In genomic region chr6:26020291-26020982, GRCh38 we compare ENCODE assay signal across 1 cellular context.
A peak's percentile ranks its signal among the peaks of the same experiment; 100 is the strongest.
TF ChIP-seq lines count a peak whose summit lies in the region.

No MANE protein-coding gene starts in this region.

TF ChIP-seq in HepG2, 621 proteins besides CTCF, POLR2A, EP300 and RAD21 (continued from another document and continues in another):
- TF ChIP-seq RERE (CRISPR knock-in tag; IDR thresholded peaks at IDR 0.05; ENCODE audit: low read depth) = no peak
- TF ChIP-seq HHEX (CRISPR knock-in tag; IDR thresholded peaks at IDR 0.05) = no peak
- no peak for TF ChIP-seq ATF3 (CRISPR knock-in tag; IDR thresholded peaks at IDR 0.05)
- TF ChIP-seq ARID4A (CRISPR knock-in tag; IDR thresholded peaks at IDR 0.05; ENCODE audit: borderline replicate concordance) = no peak
- TF ChIP-seq ZNF234 (CRISPR knock-in tag; conservative IDR thresholded peaks at IDR 0.05) = no peak
- no peak for TF ChIP-seq IKZF5 (CRISPR knock-in tag; IDR thresholded peaks at IDR 0.05)
- TF ChIP-seq REXO4 (CRISPR knock-in tag; IDR thresholded peaks at IDR 0.05; ENCODE audit: borderline replicate concordance) = no peak
- 0 out of 2 replicates have a peak, but pooled peaks have one; percentile 18 for TF ChIP-seq ZNF280B (CRISPR knock-in tag; IDR thresholded peaks at IDR 0.05; ENCODE audit: borderline replicate concordance)
- no peak for TF ChIP-seq ZNF17 (CRISPR knock-in tag; IDR thresholded peaks at IDR 0.05)
- TF ChIP-seq RXRA (CRISPR knock-in tag; IDR thresholded peaks at IDR 0.05) = peak; percentile 42; the same call in 1 of the 2 replicates
- TF ChIP-seq ZNF142 (CRISPR knock-in tag; IDR thresholded peaks at IDR 0.05) = no peak
- TF ChIP-seq ETV5 (CRISPR knock-in tag; IDR thresholded peaks at IDR 0.05; ENCODE audit: borderline replicate concordance) = no peak
- no peak for TF ChIP-seq ZSCAN25 (CRISPR knock-in tag; IDR thresholded peaks at IDR 0.05)
- TF ChIP-seq ZNF687 (CRISPR knock-in tag; IDR thresholded peaks at IDR 0.05) = peak; percentile 29
- peak; percentile 49 for TF ChIP-seq SALL1 (CRISPR knock-in tag; IDR thresholded peaks at IDR 0.05)
- no peak for TF ChIP-seq IKZF1 (IDR thresholded peaks at IDR 0.05)
- TF ChIP-seq ZNF468 (CRISPR knock-in tag; IDR thresholded peaks at IDR 0.05) = 0 out of 2 replicates have a peak, but pooled peaks have one; percentile 44
- no peak for TF ChIP-seq MEIS2 (CRISPR knock-in tag; IDR thresholded peaks at IDR 0.05)
- no peak for TF ChIP-seq EHMT2 (IDR thresholded peaks at IDR 0.05; ENCODE audit: borderline replicate concordance, low read depth, low read length)
- peak; percentile 35; the same call in 1 of the 2 replicates for TF ChIP-seq FOXM1 (CRISPR knock-in tag; IDR thresholded peaks at IDR 0.05)
- TF ChIP-seq SETDB1 (CRISPR knock-in tag; IDR thresholded peaks at IDR 0.05; ENCODE audit: borderline replicate concordance) = no peak
- TF ChIP-seq HNF1B (CRISPR knock-in tag; IDR thresholded peaks at IDR 0.05) = no peak
- TF ChIP-seq ZNF225 (CRISPR knock-in tag; IDR thresholded peaks at IDR 0.05) = peak; percentile 37; the same call in 1 of the 2 replicates
- TF ChIP-seq ZSCAN29 (CRISPR knock-in tag; conservative IDR thresholded peaks at IDR 0.05) = no peak
